1 cellular context compared by ENCODE assay signal in the genomic region with DNA sequence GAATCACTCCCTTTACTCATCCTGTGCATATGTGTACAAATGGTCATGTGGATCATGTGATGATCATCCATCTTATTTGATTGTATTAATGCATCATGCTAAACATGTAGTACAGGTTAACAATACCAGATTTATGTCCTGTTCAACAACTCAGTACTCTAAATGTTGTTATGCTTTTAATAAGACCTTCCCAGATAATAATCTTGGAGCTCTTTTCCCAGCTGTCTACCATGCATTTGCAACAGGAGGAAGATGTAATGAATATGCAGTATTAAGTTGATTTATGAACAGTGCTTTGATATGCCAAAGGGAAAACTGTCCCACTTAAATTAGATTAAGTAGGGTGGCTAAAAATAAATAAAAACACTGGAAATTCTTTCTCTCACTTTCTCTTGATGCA.
A peak's percentile ranks its signal among the peaks of the same experiment; 100 is the strongest.
TF ChIP-seq lines count a peak whose summit lies in the region.

No MANE protein-coding gene starts in this region.

TF ChIP-seq in SK-N-SH, 30 proteins besides CTCF, POLR2A, EP300 and RAD21 (continued from another document):
- TF ChIP-seq, protein P1, sequence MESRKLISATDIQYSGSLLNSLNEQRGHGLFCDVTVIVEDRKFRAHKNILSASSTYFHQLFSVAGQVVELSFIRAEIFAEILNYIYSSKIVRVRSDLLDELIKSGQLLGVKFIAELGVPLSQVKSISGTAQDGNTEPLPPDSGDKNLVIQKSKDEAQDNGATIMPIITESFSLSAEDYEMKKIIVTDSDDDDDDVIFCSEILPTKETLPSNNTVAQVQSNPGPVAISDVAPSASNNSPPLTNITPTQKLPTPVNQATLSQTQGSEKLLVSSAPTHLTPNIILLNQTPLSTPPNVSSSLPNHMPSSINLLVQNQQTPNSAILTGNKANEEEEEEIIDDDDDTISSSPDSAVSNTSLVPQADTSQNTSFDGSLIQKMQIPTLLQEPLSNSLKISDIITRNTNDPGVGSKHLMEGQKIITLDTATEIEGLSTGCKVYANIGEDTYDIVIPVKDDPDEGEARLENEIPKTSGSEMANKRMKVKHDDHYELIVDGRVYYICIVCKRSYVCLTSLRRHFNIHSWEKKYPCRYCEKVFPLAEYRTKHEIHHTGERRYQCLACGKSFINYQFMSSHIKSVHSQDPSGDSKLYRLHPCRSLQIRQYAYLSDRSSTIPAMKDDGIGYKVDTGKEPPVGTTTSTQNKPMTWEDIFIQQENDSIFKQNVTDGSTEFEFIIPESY (IDR thresholded peaks at IDR 0.05; ENCODE audit: borderline replicate concordance, low read depth) = no peak
- no peak for TF ChIP-seq FOXM1 (IDR thresholded peaks at IDR 0.05; ENCODE audit: low read depth)
- no peak for TF ChIP-seq GABPA (IDR thresholded peaks at IDR 0.05; ENCODE audit: low read depth)
- no peak for TF ChIP-seq NFIC (IDR thresholded peaks at IDR 0.05; ENCODE audit: borderline replicate concordance)
- peak; percentile 92 for TF ChIP-seq GATA2 (CRISPR knock-in tag; IDR thresholded peaks at IDR 0.05)
- TF ChIP-seq TCF12 (IDR thresholded peaks at IDR 0.05) = peak; percentile 13; the same call in 1 of the 2 replicates
- TF ChIP-seq, protein P2, sequence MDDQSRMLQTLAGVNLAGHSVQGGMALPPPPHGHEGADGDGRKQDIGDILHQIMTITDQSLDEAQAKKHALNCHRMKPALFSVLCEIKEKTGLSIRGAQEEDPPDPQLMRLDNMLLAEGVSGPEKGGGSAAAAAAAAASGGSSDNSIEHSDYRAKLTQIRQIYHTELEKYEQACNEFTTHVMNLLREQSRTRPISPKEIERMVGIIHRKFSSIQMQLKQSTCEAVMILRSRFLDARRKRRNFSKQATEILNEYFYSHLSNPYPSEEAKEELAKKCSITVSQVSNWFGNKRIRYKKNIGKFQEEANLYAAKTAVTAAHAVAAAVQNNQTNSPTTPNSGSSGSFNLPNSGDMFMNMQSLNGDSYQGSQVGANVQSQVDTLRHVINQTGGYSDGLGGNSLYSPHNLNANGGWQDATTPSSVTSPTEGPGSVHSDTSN (IDR thresholded peaks at IDR 0.05) = no peak
- no peak for TF ChIP-seq SIN3A (IDR thresholded peaks at IDR 0.05; ENCODE audit: borderline replicate concordance, low read depth, low read length)
- TF ChIP-seq JUND (IDR thresholded peaks at IDR 0.05) = no peak
- no peak for TF ChIP-seq RXRA (IDR thresholded peaks at IDR 0.05; ENCODE audit: borderline replicate concordance, low read depth)
- TF ChIP-seq CHD2 (IDR thresholded peaks at IDR 0.05; ENCODE audit: low read length, partially characterized antibody) = peak; percentile 39
- no peak for TF ChIP-seq POLR2AphosphoS5 (IDR thresholded peaks at IDR 0.05; ENCODE audit: low read depth, low read length)
- TF ChIP-seq RFX5 (IDR thresholded peaks at IDR 0.05; ENCODE audit: low read length) = no peak
- TF ChIP-seq, protein P3, sequence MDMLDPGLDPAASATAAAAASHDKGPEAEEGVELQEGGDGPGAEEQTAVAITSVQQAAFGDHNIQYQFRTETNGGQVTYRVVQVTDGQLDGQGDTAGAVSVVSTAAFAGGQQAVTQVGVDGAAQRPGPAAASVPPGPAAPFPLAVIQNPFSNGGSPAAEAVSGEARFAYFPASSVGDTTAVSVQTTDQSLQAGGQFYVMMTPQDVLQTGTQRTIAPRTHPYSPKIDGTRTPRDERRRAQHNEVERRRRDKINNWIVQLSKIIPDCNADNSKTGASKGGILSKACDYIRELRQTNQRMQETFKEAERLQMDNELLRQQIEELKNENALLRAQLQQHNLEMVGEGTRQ (IDR thresholded peaks at IDR 0.05; ENCODE audit: borderline replicate concordance, low read depth, low read length) = no peak
- TF ChIP-seq, protein P4, sequence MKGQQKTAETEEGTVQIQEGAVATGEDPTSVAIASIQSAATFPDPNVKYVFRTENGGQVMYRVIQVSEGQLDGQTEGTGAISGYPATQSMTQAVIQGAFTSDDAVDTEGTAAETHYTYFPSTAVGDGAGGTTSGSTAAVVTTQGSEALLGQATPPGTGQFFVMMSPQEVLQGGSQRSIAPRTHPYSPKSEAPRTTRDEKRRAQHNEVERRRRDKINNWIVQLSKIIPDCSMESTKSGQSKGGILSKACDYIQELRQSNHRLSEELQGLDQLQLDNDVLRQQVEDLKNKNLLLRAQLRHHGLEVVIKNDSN (IDR thresholded peaks at IDR 0.05; ENCODE audit: borderline replicate concordance, low read depth) = no peak
- TF ChIP-seq, protein P5, sequence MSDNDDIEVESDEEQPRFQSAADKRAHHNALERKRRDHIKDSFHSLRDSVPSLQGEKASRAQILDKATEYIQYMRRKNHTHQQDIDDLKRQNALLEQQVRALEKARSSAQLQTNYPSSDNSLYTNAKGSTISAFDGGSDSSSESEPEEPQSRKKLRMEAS (IDR thresholded peaks at IDR 0.05; ENCODE audit: low read depth) = no peak
- no peak for TF ChIP-seq EZH2phosphoT487 (IDR thresholded peaks at IDR 0.05; ENCODE audit: borderline replicate concordance, low read depth)
- TF ChIP-seq, protein P6, sequence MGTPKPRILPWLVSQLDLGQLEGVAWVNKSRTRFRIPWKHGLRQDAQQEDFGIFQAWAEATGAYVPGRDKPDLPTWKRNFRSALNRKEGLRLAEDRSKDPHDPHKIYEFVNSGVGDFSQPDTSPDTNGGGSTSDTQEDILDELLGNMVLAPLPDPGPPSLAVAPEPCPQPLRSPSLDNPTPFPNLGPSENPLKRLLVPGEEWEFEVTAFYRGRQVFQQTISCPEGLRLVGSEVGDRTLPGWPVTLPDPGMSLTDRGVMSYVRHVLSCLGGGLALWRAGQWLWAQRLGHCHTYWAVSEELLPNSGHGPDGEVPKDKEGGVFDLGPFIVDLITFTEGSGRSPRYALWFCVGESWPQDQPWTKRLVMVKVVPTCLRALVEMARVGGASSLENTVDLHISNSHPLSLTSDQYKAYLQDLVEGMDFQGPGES (IDR thresholded peaks at IDR 0.05; ENCODE audit: low read depth, low read length) = no peak
- TF ChIP-seq RCOR1 (IDR thresholded peaks at IDR 0.05; ENCODE audit: low read length) = peak; percentile 87
- TF ChIP-seq MEF2A (IDR thresholded peaks at IDR 0.05; ENCODE audit: borderline replicate concordance, low read depth) = no peak
